1 cellular context compared by ENCODE assay signal in genomic region chr18:79579807-79580480, GRCh38.
TF ChIP-seq lines count a peak whose summit lies in the region.

No MANE protein-coding gene starts in this region.

TF ChIP-seq in WTC11, 78 proteins besides CTCF, POLR2A, EP300 and RAD21 (continued from another document):
- TF ChIP-seq JUN (CRISPR knock-in tag; IDR thresholded peaks at IDR 0.05) = no peak
- no peak for TF ChIP-seq NR1H2 (CRISPR knock-in tag; IDR thresholded peaks at IDR 0.05)
- no peak for TF ChIP-seq NR3C1 (CRISPR knock-in tag; conservative IDR thresholded peaks at IDR 0.05; ENCODE audit: low read depth)
- no peak for TF ChIP-seq TP53 (CRISPR knock-in tag; IDR thresholded peaks at IDR 0.05)
- no peak for TF ChIP-seq ZNF396 (CRISPR knock-in tag; IDR thresholded peaks at IDR 0.05; ENCODE audit: borderline replicate concordance)
- TF ChIP-seq NFE2L1 (CRISPR knock-in tag; IDR thresholded peaks at IDR 0.05) = no peak
- TF ChIP-seq, protein P1, sequence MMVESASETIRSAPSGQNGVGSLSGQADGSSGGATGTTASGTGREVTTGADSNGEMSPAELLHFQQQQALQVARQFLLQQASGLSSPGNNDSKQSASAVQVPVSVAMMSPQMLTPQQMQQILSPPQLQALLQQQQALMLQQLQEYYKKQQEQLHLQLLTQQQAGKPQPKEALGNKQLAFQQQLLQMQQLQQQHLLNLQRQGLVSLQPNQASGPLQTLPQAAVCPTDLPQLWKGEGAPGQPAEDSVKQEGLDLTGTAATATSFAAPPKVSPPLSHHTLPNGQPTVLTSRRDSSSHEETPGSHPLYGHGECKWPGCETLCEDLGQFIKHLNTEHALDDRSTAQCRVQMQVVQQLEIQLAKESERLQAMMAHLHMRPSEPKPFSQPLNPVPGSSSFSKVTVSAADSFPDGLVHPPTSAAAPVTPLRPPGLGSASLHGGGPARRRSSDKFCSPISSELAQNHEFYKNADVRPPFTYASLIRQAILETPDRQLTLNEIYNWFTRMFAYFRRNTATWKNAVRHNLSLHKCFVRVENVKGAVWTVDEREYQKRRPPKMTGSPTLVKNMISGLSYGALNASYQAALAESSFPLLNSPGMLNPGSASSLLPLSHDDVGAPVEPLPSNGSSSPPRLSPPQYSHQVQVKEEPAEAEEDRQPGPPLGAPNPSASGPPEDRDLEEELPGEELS (CRISPR knock-in tag; IDR thresholded peaks at IDR 0.05) = no peak
- no peak for TF ChIP-seq NFYB (CRISPR knock-in tag; conservative IDR thresholded peaks at IDR 0.05; ENCODE audit: low read depth)
- TF ChIP-seq SMAD4 (CRISPR knock-in tag; IDR thresholded peaks at IDR 0.05) = no peak
